Comparison of ENCODE assay signal across 22 cellular contexts in the genomic region with DNA sequence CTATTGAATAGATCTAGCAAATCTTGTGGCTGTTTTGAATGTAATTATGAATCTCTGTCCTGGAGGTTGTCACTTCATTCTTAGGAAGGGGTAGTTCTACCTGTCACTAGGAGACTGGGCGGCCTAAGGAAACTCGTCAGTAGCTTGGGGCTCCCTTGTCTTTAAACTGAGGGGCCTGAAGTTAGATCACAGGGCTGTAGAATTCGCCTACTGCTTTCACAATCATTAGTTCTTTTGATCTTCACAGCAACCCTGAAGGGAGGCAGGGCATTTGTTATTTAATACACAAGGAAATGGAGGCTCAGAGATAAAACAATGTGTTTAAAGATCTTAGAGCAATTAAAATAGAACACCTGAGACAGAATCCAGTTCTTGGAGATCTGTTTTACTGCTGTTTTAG.
DNase-seq lines count a peak whose midpoint lies in the region; ATAC-seq and TF ChIP-seq lines count a peak whose summit lies in the region.
"Had no signal": no experiment of that assay in that cellular context is flagged by ENCODE, and none has a peak within 500 bp of the region (broad histone marks: within the 10 kb centered on the region; RNA-seq: fewer than 3 reads in every experiment).

No MANE protein-coding gene starts in this region.

- H3K9me3 ChIP-seq in KOPT-K1 (ENCODE audit: insufficient read depth, low read length, poor library complexity, severe bottlenecking): no peaks in the 10 kb centered on the region
- H3K9me3 ChIP-seq: esophagus muscularis mucosa, left lung, right atrium auricular region, SJCRH30, tibial artery had no signal

- TF ChIP-seq CTCF in brain (conservative IDR thresholded peaks at IDR 0.05) (no peak), nephron (IDR thresholded peaks at IDR 0.05; ENCODE audit: unreplicated experiment in 3 of 3) (no peak)

- H3K27ac Mint-ChIP-seq in brain (peak overlapping the region in 4 of 5 experiments; percentile 46 to 93 (median 85)), nephron (peak overlapping the region in 2 of 3 experiments; percentile 40 to 89)

- H3K27me3 Mint-ChIP-seq in activated T-cell treated with anti-CD3 and anti-CD28 coated beads, Interleukin-2, amount 50 U/mL, for 4 hours (ENCODE audit: low read depth): no peaks in the 10 kb centered on the region
- H3K27me3 Mint-ChIP-seq in brain (peaks cover 12% of the 10 kb centered on the region), nephron (ENCODE audit: low read depth) (no peaks in the 10 kb centered on the region)

- no peaks in the 10 kb centered on the region for H3K36me3 ChIP-seq in KOPT-K1 (ENCODE audit: insufficient read depth, low read length)
- H3K36me3 ChIP-seq: esophagus muscularis mucosa, left lung, right atrium auricular region, SJCRH30, tibial artery had no signal

- H3K4me3 Mint-ChIP-seq in activated T-cell treated with anti-CD3 and anti-CD28 coated beads, Interleukin-2, amount 50 U/mL, for 4 hours: peak overlapping the region; percentile 56
- no peak overlapping the region for H3K4me3 Mint-ChIP-seq in brain
- no peak overlapping the region for H3K4me3 Mint-ChIP-seq in nephron

- H3K36me3 Mint-ChIP-seq in activated T-cell treated with anti-CD3 and anti-CD28 coated beads, Interleukin-2, amount 50 U/mL, for 4 hours (ENCODE audit: insufficient read depth): no peaks in the 10 kb centered on the region
- H3K36me3 Mint-ChIP-seq in brain (no peaks in the 10 kb centered on the region), nephron (ENCODE audit: low read depth) (no peaks in the 10 kb centered on the region)

- peaks cover 59% of the 10 kb centered on the region for H3K4me1 Mint-ChIP-seq in activated T-cell treated with anti-CD3 and anti-CD28 coated beads, Interleukin-2, amount 50 U/mL, for 4 hours (ENCODE audit: low read depth)
- H3K4me1 Mint-ChIP-seq in brain (peaks cover 50% of the 10 kb centered on the region), nephron (peaks cover 27% of the 10 kb centered on the region)

- H3K27ac ChIP-seq in KOPT-K1 (ENCODE audit: low read depth, low read length, poor library complexity, severe bottlenecking): peak overlapping the region; percentile 53
- H3K27ac ChIP-seq: C4-2B, esophagus muscularis mucosa, HL-60, left lung, right atrium auricular region, SJCRH30, tibial artery had no signal

- no peak for DNase-seq in activated T-cell treated with anti-CD3 and anti-CD28 coated beads, Interleukin-2, amount 50 U/mL, for 4 hours
- DNase-seq in activated T-cell treated with anti-CD3 and anti-CD28 coated beads for 4 hours: no peak
- no peak for DNase-seq in effector CD8-positive, alpha-beta T cell (lab: John Stamatoyannopoulos, UW)
- DNase-seq: activated CD4-positive, CD25-positive, alpha-beta regulatory T cell treated with anti-CD3 and anti-CD28 coated beads, Interleukin-2, amount 50 U/mL, for 72 hours; amygdala; IMR-90; left lung; NCI-H1694 treated with DMSO at 0.1 percent for 48 hours; NCI-H345; PC-3; SJCRH30; T-helper 9 cell; tibial artery had no signal

- H3K9me3 Mint-ChIP-seq in activated T-cell treated with anti-CD3 and anti-CD28 coated beads, Interleukin-2, amount 50 U/mL, for 4 hours: no peaks in the 10 kb centered on the region
- H3K9me3 Mint-ChIP-seq in brain (no peaks in the 10 kb centered on the region), nephron (no peaks in the 10 kb centered on the region)

- peak; percentile 23 to 25 for ATAC-seq in activated T-cell treated with anti-CD3 and anti-CD28 coated beads, Interleukin-2, amount 50 U/mL, for 4 hours
- ATAC-seq in HG03439 (IDR thresholded peaks at IDR 0.05; ENCODE audit: unreplicated experiment) (no peak), HG03571 (IDR thresholded peaks at IDR 0.05; ENCODE audit: unreplicated experiment) (no peak)
- ATAC-seq: left lung, PC-3 had no signal

Comparison
In these comparisons a context has a peak if more than half of its experiments do, and no peak if none do; other contexts are left out.
1. ATAC-seq: peak in activated T-cell treated with anti-CD3 and anti-CD28 coated beads, Interleukin-2, amount 50 U/mL, for 4 hours (2 of 2); none in HG03439 (single experiment) and HG03571 (single experiment).